ENCODE assay signal across 1 cellular context in genomic region chr10:63169624-63170023, GRCh38.
TF ChIP-seq lines count a peak whose summit lies in the region.

No MANE protein-coding gene starts in this region.

TF ChIP-seq in WTC11, 78 proteins besides CTCF, POLR2A, EP300 and RAD21 (continued from another document):
- no peak for TF ChIP-seq PRDM15 (CRISPR knock-in tag; IDR thresholded peaks at IDR 0.05)
- TF ChIP-seq ZNF263 (CRISPR knock-in tag; IDR thresholded peaks at IDR 0.05; ENCODE audit: low read depth) = no peak
- TF ChIP-seq ZNF423 (CRISPR knock-in tag; IDR thresholded peaks at IDR 0.05) = no peak
- TF ChIP-seq JAZF1 (CRISPR knock-in tag; IDR thresholded peaks at IDR 0.05) = no peak
- no peak for TF ChIP-seq TEAD4 (CRISPR knock-in tag; IDR thresholded peaks at IDR 0.05)
- TF ChIP-seq FOXP1 (CRISPR knock-in tag; IDR thresholded peaks at IDR 0.05; ENCODE audit: borderline replicate concordance) = no peak
- no peak for TF ChIP-seq ZNF396 (CRISPR knock-in tag; IDR thresholded peaks at IDR 0.05; ENCODE audit: borderline replicate concordance)
- TF ChIP-seq SMAD3 (CRISPR knock-in tag; IDR thresholded peaks at IDR 0.05; ENCODE audit: borderline replicate concordance) = no peak
